22 cellular contexts compared by ENCODE assay signal in the genomic region with DNA sequence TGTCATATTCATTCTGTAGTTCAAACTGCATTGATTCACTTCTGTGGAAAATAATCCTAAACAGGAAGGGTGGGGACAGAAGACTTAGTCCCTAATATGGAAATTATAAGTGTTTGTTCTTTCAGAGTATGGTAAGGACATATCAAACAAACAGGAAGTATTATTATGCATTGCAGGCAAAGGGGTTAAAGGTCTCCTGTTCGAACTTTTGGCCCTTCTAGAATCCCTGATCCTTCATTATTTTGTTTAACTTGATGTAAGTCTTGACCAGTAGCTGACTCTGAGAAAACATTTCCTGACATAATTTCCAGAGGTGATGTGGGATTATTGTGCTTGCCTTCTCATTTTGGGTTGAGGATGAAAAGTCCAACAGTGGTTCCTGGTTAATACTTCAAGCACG.
"Had no signal": no experiment of that assay in that cellular context is flagged by ENCODE, and none has a peak within 500 bp of the region (broad histone marks: within the 10 kb centered on the region; RNA-seq: fewer than 3 reads in every experiment).

No MANE protein-coding gene starts in this region.

- H3K27me3 Mint-ChIP-seq: dendritic cell treated with granulocyte-macrophage colony-stimulating factor and Interleukin-4, amounts not matched to agents 40 ng/mL and 50 ng/mL, for 4 days; naive B cell; stimulated activated naive CD8-positive, alpha-beta T cell treated with anti-CD3 and anti-CD28 coated beads, Interleukin-15, Interleukin-2, amounts not matched to agents 100 ng/mL and 50 ng/mL, for 24 hours had no signal

- H3K27ac Mint-ChIP-seq: activated naive CD4-positive, alpha-beta T cell treated with anti-CD3 and anti-CD28 coated beads for 36 hours; activated T-helper 2 cell treated with anti-CD3 and anti-CD28 coated beads, Interferon-gamma antibody, Interleukin-2, Interleukin-4, amounts not matched to agents 10 μg/mL and 5 μg/mL and 100 μg/mL, durations not matched to agents 14 hours and 24 hours and 36 hours; dendritic cell treated with granulocyte-macrophage colony-stimulating factor and Interleukin-4, amounts not matched to agents 40 ng/mL and 50 ng/mL, for 4 days; naive B cell; stimulated activated naive CD8-positive, alpha-beta T cell treated with anti-CD3 and anti-CD28 coated beads, Interleukin-15, Interleukin-2, amounts not matched to agents 100 ng/mL and 50 ng/mL, for 24 hours; T-helper 1 cell treated with Interleukin-12 subunit alpha and Interleukin-12 subunit beta and Interleukin-4 antibody, amounts not matched to agents 30 μg/mL and 1 μg/mL, for 36 hours; WTC11 had no signal

- H3K4me1 Mint-ChIP-seq: naive B cell had no signal

- H3K36me3 Mint-ChIP-seq: naive B cell, WTC11 had no signal

- H3K9me3 ChIP-seq: ovary, prostate gland, right atrium auricular region, tibial artery had no signal

- H3K4me3 ChIP-seq: cardiac muscle cell, ovary, prostate gland, right atrium auricular region, tibial artery had no signal

- H3K27ac ChIP-seq: cardiac muscle cell, ovary, prostate gland, right atrium auricular region, tibial artery had no signal

- H3K36me3 ChIP-seq: cardiac muscle cell, ovary, prostate gland, right atrium auricular region, tibial artery had no signal

- H3K4me3 Mint-ChIP-seq: activated naive CD4-positive, alpha-beta T cell treated with anti-CD3 and anti-CD28 coated beads for 36 hours; activated T-cell treated with anti-CD3 and anti-CD28 coated beads, Interleukin-2, amount 50 U/mL, for 4 hours; dendritic cell treated with granulocyte-macrophage colony-stimulating factor and Interleukin-4, amounts not matched to agents 40 ng/mL and 50 ng/mL, for 4 days; naive B cell; stimulated activated naive CD8-positive, alpha-beta T cell treated with anti-CD3 and anti-CD28 coated beads, Interleukin-15, Interleukin-2, amounts not matched to agents 100 ng/mL and 50 ng/mL, for 24 hours; T-helper 1 cell treated with Interleukin-12 subunit alpha and Interleukin-12 subunit beta and Interleukin-4 antibody, amounts not matched to agents 30 μg/mL and 1 μg/mL, for 36 hours; WTC11 had no signal

- ATAC-seq: activated T-cell treated with anti-CD3 and anti-CD28 coated beads, Interleukin-2, amount 50 U/mL, for 4 hours; WTC11 had no signal

- H3K9me3 Mint-ChIP-seq: activated naive CD4-positive, alpha-beta T cell treated with anti-CD3 and anti-CD28 coated beads for 36 hours; activated T-helper 2 cell treated with anti-CD3 and anti-CD28 coated beads, Interferon-gamma antibody, Interleukin-2, Interleukin-4, amounts not matched to agents 10 μg/mL and 5 μg/mL and 100 μg/mL, durations not matched to agents 14 hours and 24 hours and 36 hours; stimulated activated naive CD8-positive, alpha-beta T cell treated with anti-CD3 and anti-CD28 coated beads, Interleukin-15, Interleukin-2, amounts not matched to agents 100 ng/mL and 50 ng/mL, for 24 hours; T-helper 1 cell treated with Interleukin-12 subunit alpha and Interleukin-12 subunit beta and Interleukin-4 antibody, amounts not matched to agents 30 μg/mL and 1 μg/mL, for 36 hours had no signal

- H3K27me3 ChIP-seq: cardiac muscle cell, ovary, right atrium auricular region, tibial artery had no signal

- DNase-seq: activated CD8-positive, alpha-beta memory T cell treated with anti-CD3 and anti-CD28 coated beads, Interleukin-2, amount 50 U/mL, for 48 hours; activated naive CD4-positive, alpha-beta T cell treated with anti-CD3 and anti-CD28 coated beads for 36 hours; activated T-cell treated with anti-CD3 and anti-CD28 coated beads, Interleukin-2, amount 50 U/mL, for 4 hours; effector CD8-positive, alpha-beta T cell; hippocampal formation; mesendoderm; naive B cell; ovary; stimulated activated CD4-positive, alpha-beta T cell treated with anti-CD3 and anti-CD28 coated beads, Interleukin-12 subunit alpha, Interleukin-12 subunit beta, amount 100 ng/mL, for 4 hours; stimulated activated CD4-positive, alpha-beta T cell treated with anti-CD3 and anti-CD28 coated beads, Interleukin-4, amount 100 ng/mL, for 4 hours; substantia nigra; T1000; tibial artery had no signal

- H3K4me1 ChIP-seq: prostate gland, right atrium auricular region had no signal

- FAIRE-seq: frontal cortex had no signal
